ENCODE assay signal across 8 cellular contexts in the genomic region with DNA sequence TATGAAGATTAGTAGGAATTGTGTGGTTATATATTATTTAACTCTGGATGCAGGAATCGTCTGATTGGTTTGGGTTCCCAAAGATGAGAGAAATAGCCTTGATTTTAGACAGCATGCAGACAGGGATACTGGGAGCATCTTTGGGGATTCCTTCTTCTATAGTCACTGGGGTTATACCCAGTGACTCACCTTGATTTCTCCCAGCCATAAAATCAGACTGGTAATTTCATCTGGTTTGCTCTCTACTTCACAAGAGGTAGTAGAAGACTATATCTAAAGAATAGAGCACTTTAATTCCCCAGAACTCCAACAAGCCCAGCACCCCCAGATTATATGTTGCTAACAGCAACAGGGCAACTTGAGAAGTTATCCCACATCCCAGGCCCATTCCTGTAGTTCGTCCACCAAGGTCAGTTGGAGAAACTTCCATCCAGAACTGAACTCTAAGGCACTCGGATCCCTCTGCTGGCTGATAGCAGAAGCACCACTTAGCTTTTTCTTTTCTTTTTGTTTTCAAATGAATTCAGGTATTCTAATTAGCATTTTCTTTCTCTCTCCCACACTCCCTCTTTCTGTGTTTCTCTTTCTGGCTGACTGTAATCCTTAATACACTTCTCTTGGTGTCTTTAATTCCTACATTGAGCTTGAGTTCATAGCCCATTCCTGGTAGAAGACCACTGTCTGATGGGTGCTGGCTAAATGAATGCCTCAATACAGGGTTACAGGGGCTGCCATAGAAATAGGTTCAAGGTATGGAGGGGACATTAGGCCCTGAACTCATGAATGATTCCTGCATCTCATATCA. TPM values are rescaled to one million over a fixed set of nuclear protein-coding genes. Genes with fewer than 3 reads are reported as not detected.
DNase-seq lines count a peak whose midpoint lies in the region; TF ChIP-seq lines count a peak whose summit lies in the region.

No MANE protein-coding gene starts in this region.

- H3K4me1 ChIP-seq in parathyroid adenoma, result peaks cover 6% of the 10 kb centered on the region

- no peaks in the 10 kb centered on the region for H3K36me3 Mint-ChIP-seq in HFFc6 (ENCODE audit: low read depth)

- DNase-seq in activated CD4-positive, alpha-beta T cell treated with anti-CD3 and anti-CD28 coated beads for 4 hours, result peak; percentile 34 to 35
- no peak for DNase-seq in activated CD4-positive, alpha-beta T cell treated with anti-CD3 and anti-CD28 coated beads for 1 hour
- peak; percentile 49 for DNase-seq in HFFc6
- DNase-seq in NCI-H446 treated with DMSO at 0.1 percent for 48 hours (lab: John Stamatoyannopoulos, UW), result peak; percentile 40
- DNase-seq in activated T-cell treated with anti-CD3 and anti-CD28 coated beads, Interleukin-2, amount 50 U/mL, for 48 hours, result peak; percentile 52 to 58
- peak; percentile 70 for DNase-seq in fibroblast of villous mesenchyme (ENCODE audit: low read depth)
- DNase-seq in effector CD8-positive, alpha-beta T cell (lab: John Stamatoyannopoulos, UW), result no peak

- H3K27me3 ChIP-seq in parathyroid adenoma (ENCODE audit: control insufficient read depth, insufficient read depth, low read length), result no peaks in the 10 kb centered on the region

- H3K9me3 Mint-ChIP-seq in HFFc6, result no peaks in the 10 kb centered on the region

- H3K27ac Mint-ChIP-seq in HFFc6, result peak overlapping the region; percentile 33; the same call in 1 of the 2 replicates

- no peaks in the 10 kb centered on the region for H3K79me2 ChIP-seq in parathyroid adenoma

- H3K9ac ChIP-seq in parathyroid adenoma, result no peak overlapping the region

- H3K27me3 Mint-ChIP-seq in HFFc6 (ENCODE audit: insufficient read depth), result no peaks in the 10 kb centered on the region; the same call in 1 of the 2 replicates

- no peak overlapping the region for H3K4me2 ChIP-seq in parathyroid adenoma (ENCODE audit: low read length)

- TF ChIP-seq CTCF in HFFc6 (IDR thresholded peaks at IDR 0.05) (peak; percentile 90), fibroblast of villous mesenchyme (IDR thresholded peaks at IDR 0.05; ENCODE audit: insufficient read depth, low read depth, low read length) (peak; percentile 90), parathyroid adenoma (IDR thresholded peaks at IDR 0.05) (peak; percentile 91)

- H3K4me3 Mint-ChIP-seq in HFFc6, result no peak overlapping the region; the same call in 1 of the 2 replicates

- no peak overlapping the region for H3K4me3 ChIP-seq in fibroblast of villous mesenchyme (ENCODE audit: low read depth, low read length)
- no peak overlapping the region for H3K4me3 ChIP-seq in parathyroid adenoma (ENCODE audit: low read depth, low read length)

- H3K4me1 Mint-ChIP-seq in HFFc6 (ENCODE audit: low read depth), result peaks cover 26% of the 10 kb centered on the region

- no peaks in the 10 kb centered on the region for H3K36me3 ChIP-seq in parathyroid adenoma (ENCODE audit: control insufficient read depth, insufficient read depth, low read length)

- H3K9me3 ChIP-seq in parathyroid adenoma (ENCODE audit: control insufficient read depth, low read length), result no peaks in the 10 kb centered on the region

- H3K27ac ChIP-seq in parathyroid adenoma, result no peak overlapping the region

- peak overlapping the region; percentile 34 for H2AFZ ChIP-seq in parathyroid adenoma

RNA-seq across cellular contexts. Expression of a gene that starts 20.4 kb away (rescaled TPM):
- total RNA-seq in HFFc6 (2021; fragmentation: NEBNext Ultra II Directional; extraction: Animal tissue kit (Norgen Biotek cat#: 25700)), result 10 to 100 TPM in 5 of 6 experiments, 1 to 10 TPM in 1; 10.0 to 17.3 (median 13.8) TPM
- 15.8 and 21.6 TPM in 2 replicates for total RNA-seq in fibroblast of villous mesenchyme

RNA-seq across cellular contexts. Expression of a gene that starts 37.8 kb away (rescaled TPM):
- 1 to 10 TPM; 2.8 to 3.8 (median 3.1) TPM for total RNA-seq in HFFc6 (2021; fragmentation: NEBNext Ultra II Directional; extraction: Animal tissue kit (Norgen Biotek cat#: 25700))
- 3.2 and 4.7 TPM in 2 replicates for total RNA-seq in fibroblast of villous mesenchyme

Comparison
In these comparisons a context has a peak if more than half of its experiments do, and no peak if none do; other contexts are left out.
1. DNase-seq: peak in activated CD4-positive, alpha-beta T cell treated with anti-CD3 and anti-CD28 coated beads for 4 hours (2 of 2), HFFc6 (single experiment), NCI-H446 treated with DMSO at 0.1 percent for 48 hours (single experiment), activated T-cell treated with anti-CD3 and anti-CD28 coated beads, Interleukin-2, amount 50 U/mL, for 48 hours (2 of 2) and fibroblast of villous mesenchyme (single experiment); none in activated CD4-positive, alpha-beta T cell treated with anti-CD3 and anti-CD28 coated beads for 1 hour (single experiment) and effector CD8-positive, alpha-beta T cell (single experiment).
2. Peak in every context shown above with its lines, with median percentiles within 50 percentile points of each other: CTCF ChIP-seq.